Comparison of ENCODE assay signal across 28 cellular contexts in the genomic region with DNA sequence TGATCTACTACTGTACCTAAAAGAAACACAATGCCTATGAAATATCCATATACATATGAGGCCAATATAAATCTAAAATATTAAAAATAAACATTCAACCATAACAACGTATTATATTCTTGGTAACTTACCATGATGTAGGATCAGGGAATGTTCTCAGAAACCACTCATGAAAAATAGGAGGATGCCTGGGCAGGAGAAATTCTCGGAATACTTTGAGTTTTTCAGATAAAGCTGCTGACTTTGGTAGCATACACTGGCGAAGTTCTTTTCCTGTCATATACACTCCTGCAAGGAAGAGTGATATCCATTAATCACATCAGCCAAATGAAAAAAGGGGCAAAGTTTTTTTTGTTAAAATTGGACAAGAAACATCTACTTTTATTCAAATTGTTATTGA.
"Had no signal": no experiment of that assay in that cellular context is flagged by ENCODE, and none has a peak within 500 bp of the region (broad histone marks: within the 10 kb centered on the region; RNA-seq: fewer than 3 reads in every experiment).

No MANE protein-coding gene starts in this region.

- H3K27ac Mint-ChIP-seq: mesothelial cell of epicardium; naive B cell; natural killer cell; nephron progenitor cell; neural progenitor cell; progenitor cell of endocrine pancreas; stimulated activated naive B cell treated with anti-CD40 and anti-IgM and Interleukin-4, amounts not matched to agents 10 μg/mL and 1 μg/mL and 100 μg/mL, for 72 hours had no signal

- H2AFZ ChIP-seq: neural progenitor cell had no signal

- H3K4me2 ChIP-seq: neural progenitor cell had no signal

- H3K27ac ChIP-seq: lower lobe of right lung, neural progenitor cell, neutrophil, right atrium auricular region, skin epidermis, stomach, testis, thyroid gland, transverse colon, upper lobe of right lung had no signal

- H3K27me3 ChIP-seq: neural progenitor cell, neutrophil, right atrium auricular region, right lobe of liver, stomach, testis, thyroid gland, transverse colon, upper lobe of right lung had no signal

- DNase-seq: hippocampal formation; kidney glomerular epithelial cell; left cardiac atrium; lower lobe of right lung; mammary epithelial cell; mesenchymal stem cell; naive B cell; natural killer cell; nephron progenitor cell; occipital lobe; right lobe of liver; stimulated activated CD4-positive, alpha-beta T cell treated with anti-CD3 and anti-CD28 coated beads, Interleukin-12 subunit alpha, Interleukin-12 subunit beta, amount 100 ng/mL, for 4 hours; stimulated activated CD4-positive, alpha-beta T cell treated with anti-CD3 and anti-CD28 coated beads, Interleukin-15, amount 100 ng/mL, for 24 hours; stimulated activated CD4-positive, alpha-beta T cell treated with anti-CD3 and anti-CD28 coated beads, Interleukin-2, amount 100 ng/mL, for 24 hours; stimulated activated CD4-positive, alpha-beta T cell treated with anti-CD3 and anti-CD28 coated beads, Interleukin-4, amount 100 ng/mL, for 1 hour; stimulated activated naive B cell treated with anti-CD40 and anti-IgM and Interleukin-4, amounts not matched to agents 10 μg/mL and 1 μg/mL and 100 μg/mL, for 72 hours; stimulated activated naive CD8-positive, alpha-beta T cell treated with anti-CD3 and anti-CD28 coated beads, Interleukin-15, Interleukin-2, amounts not matched to agents 100 U/mL and 50 U/mL, for 24 hours; stomach; testis; thyroid gland; transverse colon; upper lobe of right lung had no signal

- H3K4me3 ChIP-seq: lower lobe of right lung, neural progenitor cell, right atrium auricular region, right lobe of liver, skin epidermis, stomach, testis, thyroid gland, transverse colon, upper lobe of right lung had no signal

- H3K27me3 Mint-ChIP-seq: naive B cell; progenitor cell of endocrine pancreas; stimulated activated naive B cell treated with anti-CD40 and anti-IgM and Interleukin-4, amounts not matched to agents 10 μg/mL and 1 μg/mL and 100 μg/mL, for 72 hours had no signal

- H3K9me3 ChIP-seq: lower lobe of right lung, neutrophil, right atrium auricular region, right lobe of liver, stomach, testis, thyroid gland, transverse colon, upper lobe of right lung had no signal

- H3K4me1 Mint-ChIP-seq: naive B cell; natural killer cell; nephron progenitor cell; neural progenitor cell; stimulated activated naive B cell treated with anti-CD40 and anti-IgM and Interleukin-4, amounts not matched to agents 10 μg/mL and 1 μg/mL and 100 μg/mL, for 72 hours had no signal

- H3K9me3 Mint-ChIP-seq: mesothelial cell of epicardium; naive B cell; natural killer cell; nephron progenitor cell; neural progenitor cell; stimulated activated naive B cell treated with anti-CD40 and anti-IgM and Interleukin-4, amounts not matched to agents 10 μg/mL and 1 μg/mL and 100 μg/mL, for 72 hours had no signal

- H3K4me1 ChIP-seq: lower lobe of right lung, neural progenitor cell, right atrium auricular region, stomach, testis, thyroid gland, transverse colon, upper lobe of right lung had no signal

- H3K4me3 Mint-ChIP-seq: mesothelial cell of epicardium; naive B cell; natural killer cell; nephron progenitor cell; neural progenitor cell; stimulated activated naive B cell treated with anti-CD40 and anti-IgM and Interleukin-4, amounts not matched to agents 10 μg/mL and 1 μg/mL and 100 μg/mL, for 72 hours had no signal

- H3K9ac ChIP-seq: neural progenitor cell had no signal

- H3K36me3 Mint-ChIP-seq: natural killer cell had no signal

- ATAC-seq: left cardiac atrium; lower lobe of right lung; natural killer cell; stimulated activated naive B cell treated with anti-CD40 and anti-IgM and Interleukin-4, amounts not matched to agents 10 μg/mL and 1 μg/mL and 100 μg/mL, for 72 hours; stimulated activated naive CD8-positive, alpha-beta T cell treated with anti-CD3 and anti-CD28 coated beads, Interleukin-15, Interleukin-2, amounts not matched to agents 100 U/mL and 50 U/mL, for 24 hours; upper lobe of right lung had no signal
